In genomic region chr19:1508507-1508856, GRCh38 we compare ENCODE assay signal across 11 cellular contexts. TPM values are rescaled to one million over a fixed set of nuclear protein-coding genes. Genes with fewer than 3 reads are reported as not detected.
DNase-seq lines count a peak whose midpoint lies in the region; ATAC-seq and TF ChIP-seq lines count a peak whose summit lies in the region.
"Had no signal": no experiment of that assay in that cellular context is flagged by ENCODE, and none has a peak within 500 bp of the region (broad histone marks: within the 10 kb centered on the region; RNA-seq: fewer than 3 reads in every experiment).

No MANE protein-coding gene starts in this region.

- TF ChIP-seq CTCF in AG04449 (IDR thresholded peaks at IDR 0.05; ENCODE audit: insufficient read depth, low read length, missing control alignments), result no peak
- TF ChIP-seq CTCF in endodermal cell (conservative IDR thresholded peaks at IDR 0.05), result no peak
- no peak for TF ChIP-seq CTCF in neural cell (IDR thresholded peaks at IDR 0.05; ENCODE audit: poor library complexity, severe bottlenecking)
- TF ChIP-seq CTCF in thyroid gland (IDR thresholded peaks at IDR 0.05), result no peak

- DNase-seq in AG04449 (ENCODE audit: low read depth, low spot score) (no peak), NT2/D1 (ENCODE audit: low read depth, low spot score) (no peak), endodermal cell (no peak), SHP77 (lab: John Stamatoyannopoulos, UW) (no peak), thyroid gland (no peak), NCI-H510A (lab: John Stamatoyannopoulos, UW) (no peak)
- DNase-seq: Calu3 had no signal

- peak overlapping the region; percentile 75 for H3K4me3 Mint-ChIP-seq in endodermal cell

- peaks cover 59% of the 10 kb centered on the region for H3K27me3 Mint-ChIP-seq in endodermal cell (ENCODE audit: insufficient read depth)

- no peak overlapping the region for H3K27ac Mint-ChIP-seq in endodermal cell

- CTCF ChIA-PET in AG04449 (lab: Yijun Ruan, JAX), result interaction anchor here (1.1 kb wide), 2 partner anchors 10 to 38 kb away, joined by 3 read pairs; no protein-coding TSS in a partner anchor

- H3F3A ChIP-seq in neural cell (ENCODE audit: insufficient read depth, low read length, poor library complexity, severe bottlenecking), result no peaks in the 10 kb centered on the region

- H3K4me1 ChIP-seq in NT2/D1 (ENCODE audit: insufficient read depth, insufficient read length), result peaks cover 18% of the 10 kb centered on the region
- peaks cover 7% of the 10 kb centered on the region for H3K4me1 ChIP-seq in endodermal cell (ENCODE audit: control insufficient read depth, insufficient read depth, low read length)
- H3K4me1 ChIP-seq in thyroid gland, result peaks cover 1 to 21% of the 10 kb centered on the region in 2 donors

- H3K9me2 ChIP-seq in neural cell (ENCODE audit: insufficient read depth, low read length), result no peaks in the 10 kb centered on the region

- POLR2A ChIA-PET in AG04449 (lab: Yijun Ruan, JAX), result interaction anchor here (0.6 to 1.0 kb wide), 2 partner anchors 9 to 1440 kb away, joined by 3 to 5 read pairs; no protein-coding TSS in a partner anchor

- H2AFZ ChIP-seq in neural cell (ENCODE audit: low read depth, low read length), result peak overlapping the region; percentile 18

- intact Hi-C loops in thyroid gland (cut with DNase I), result no loop called here

- peak overlapping the region; percentile 48 for H3K4me3 ChIP-seq in AG04449 (ENCODE audit: low read depth, low read length)
- peak overlapping the region; percentile 42 for H3K4me3 ChIP-seq in NT2/D1 (ENCODE audit: insufficient read length, low read depth)
- H3K4me3 ChIP-seq in endodermal cell (ENCODE audit: low read length), result peak overlapping the region; percentile 72
- H3K4me3 ChIP-seq in neural cell (ENCODE audit: low read length), result peak overlapping the region; percentile 73
- peak overlapping the region in 1 of 3 donors; percentile 34 for H3K4me3 ChIP-seq in thyroid gland (replicated peaks in 1 of 3)

- peaks cover 6% of the 10 kb centered on the region for H3K36me3 ChIP-seq in NT2/D1 (ENCODE audit: insufficient read depth, insufficient read length, low read length)
- H3K36me3 ChIP-seq in endodermal cell (ENCODE audit: control insufficient read depth, insufficient read depth, low read length), result no peaks in the 10 kb centered on the region
- H3K36me3 ChIP-seq in neural cell (ENCODE audit: insufficient read depth, low read length), result no peaks in the 10 kb centered on the region
- no peaks in the 10 kb centered on the region for H3K36me3 ChIP-seq in thyroid gland
- H3K36me3 ChIP-seq: MG63 had no signal

- H4K20me1 ChIP-seq in neural cell (ENCODE audit: insufficient read depth), result no peaks in the 10 kb centered on the region

- H3K27ac ChIP-seq in endodermal cell (ENCODE audit: low read depth, low read length) (no peak overlapping the region), neural cell (ENCODE audit: low read length) (peak overlapping the region; percentile 95), thyroid gland (no peak overlapping the region)

- no peak for TF ChIP-seq RAD21 in neural cell (conservative IDR thresholded peaks at IDR 0.05)

- 34 to 48% methylated on average over 9 to 12 of the region's 12 CpGs for WGBS in endodermal cell (ENCODE audit: insufficient coverage in 1 of 2, insufficient read length in 1 of 2), 2 experiments
- WGBS in thyroid gland, 2 donors, result 31 to 64% methylated on average over 4 to 12 of the region's 12 CpGs

- no peak for ATAC-seq in HG02642 (IDR thresholded peaks at IDR 0.05; ENCODE audit: poor library complexity, unreplicated experiment)

- H3K27me3 ChIP-seq in NT2/D1 (ENCODE audit: insufficient read depth, insufficient read length) (peaks cover 9% of the 10 kb centered on the region), endodermal cell (ENCODE audit: control insufficient read depth, insufficient read depth, low read length, poor library complexity, severe bottlenecking) (peaks cover 34% of the 10 kb centered on the region), neural cell (ENCODE audit: insufficient read depth, low read depth, low read length) (peaks cover 19% of the 10 kb centered on the region), thyroid gland (peaks cover 7% of the 10 kb centered on the region)
- H3K27me3 ChIP-seq: MG63 had no signal

- no peak for TF ChIP-seq EP300 in neural cell (conservative IDR thresholded peaks at IDR 0.05; ENCODE audit: poor library complexity, severe bottlenecking)

- H3K9me3 ChIP-seq in NT2/D1 (ENCODE audit: insufficient read depth, low read length) (no peaks in the 10 kb centered on the region), endodermal cell (ENCODE audit: control insufficient read depth, low read length) (no peaks in the 10 kb centered on the region), neural cell (ENCODE audit: low read length) (no peaks in the 10 kb centered on the region), thyroid gland (no peaks in the 10 kb centered on the region)
- H3K9me3 ChIP-seq: MG63 had no signal

- no peak for TF ChIP-seq POLR2A in thyroid gland (IDR thresholded peaks at IDR 0.05)

- H3K9ac ChIP-seq in NT2/D1 (ENCODE audit: insufficient read length, low read depth), result peak overlapping the region; percentile 57
- H3K9ac ChIP-seq in endodermal cell (ENCODE audit: extremely low read depth, low read length, poor library complexity, severe bottlenecking), result no peak overlapping the region
- peak overlapping the region; percentile 86 for H3K9ac ChIP-seq in neural cell (ENCODE audit: low read length)

- no peak overlapping the region for H3K4me2 ChIP-seq in neural cell (ENCODE audit: low read length)

- H3K36me3 Mint-ChIP-seq in endodermal cell (ENCODE audit: low read depth), result peaks cover 5% of the 10 kb centered on the region

- no peaks in the 10 kb centered on the region for H3K79me2 ChIP-seq in neural cell (replicated peaks; ENCODE audit: insufficient read depth, low read length)

- H3K4me1 Mint-ChIP-seq in endodermal cell, result peaks cover 3% of the 10 kb centered on the region

- peaks cover 5% of the 10 kb centered on the region for H3K9me3 Mint-ChIP-seq in endodermal cell

TF ChIP-seq in neural cell, 6 proteins besides CTCF, POLR2A, EP300 and RAD21:
- TF ChIP-seq MXI1 (conservative IDR thresholded peaks at IDR 0.05; ENCODE audit: poor library complexity, severe bottlenecking), result no peak
- TF ChIP-seq POLR2AphosphoS5 (IDR thresholded peaks at IDR 0.05), result no peak
- no peak for TF ChIP-seq SMC3 (conservative IDR thresholded peaks at IDR 0.05; ENCODE audit: poor library complexity)
- no peak for TF ChIP-seq REST (IDR thresholded peaks at IDR 0.05; ENCODE audit: borderline replicate concordance)
- no peak for TF ChIP-seq EZH2 (IDR thresholded peaks at IDR 0.05; ENCODE audit: borderline replicate concordance, insufficient read depth, low read length, poor library complexity, severe bottlenecking)
- no peak for TF ChIP-seq TAF1 (IDR thresholded peaks at IDR 0.05; ENCODE audit: low read depth)

RNA-seq across cellular contexts. Expression of gene ADAMTSL5, which starts 4.3 kb away (rescaled TPM):
- total RNA-seq in endodermal cell, result 1 to 10 TPM; 4.1 to 4.8 TPM
- polyA plus RNA-seq in endodermal cell (2013, experiment 1 of 2), result 1.2 TPM
- 0.75 TPM for polyA plus RNA-seq in endodermal cell (2013, experiment 2 of 2)
- polyA plus RNA-seq in neural cell, result not detected in 2 replicates
- not detected in 2 replicates for polyA minus RNA-seq in neural cell
- total RNA-seq in thyroid gland, result 1 to 10 TPM in 2 of 4 donors, under 1 TPM in 2; 0.27 to 5.1 (median 2.5) TPM

RNA-seq across cellular contexts. Expression of gene PLK5, which starts 15.4 kb away (rescaled TPM):
- total RNA-seq in endodermal cell (under 1 TPM in 1 of 2 donors, not detected in 1; 0.48 TPM), thyroid gland (not detected)
- 0.32 TPM for polyA plus RNA-seq in endodermal cell (2013, experiment 1 of 2)
- polyA plus RNA-seq in endodermal cell (2013, experiment 2 of 2), result not detected
- 3.6 and 7.1 TPM in 2 replicates for polyA plus RNA-seq in neural cell
- 0.81 and 1.2 TPM in 2 replicates for polyA minus RNA-seq in neural cell
- total RNA-seq: Calu3, SK-MEL-5 had no signal

RNA-seq across cellular contexts. Expression of gene REEP6, which starts 17.5 kb away (rescaled TPM):
- 10 to 100 TPM; 24.7 to 49.4 TPM for total RNA-seq in endodermal cell
- polyA plus RNA-seq in endodermal cell (2013, experiment 1 of 2), result 13.9 TPM
- 13.0 TPM for polyA plus RNA-seq in endodermal cell (2013, experiment 2 of 2)
- 10.7 and 17.0 TPM in 2 replicates for polyA plus RNA-seq in neural cell
- polyA minus RNA-seq in neural cell, result 6.6 and 8.5 TPM in 2 replicates
- 1 to 10 TPM; 4.2 to 8.5 (median 5.9) TPM for total RNA-seq in thyroid gland

RNA-seq across cellular contexts. Expression of gene PCSK4, which starts 18.3 kb away (rescaled TPM):
- total RNA-seq in endodermal cell (10 to 100 TPM; 25.2 to 31.6 TPM), thyroid gland (10 to 100 TPM in 1 of 4 donors, 1 to 10 TPM in 3; 2.8 to 10.4 (median 6.3) TPM)
- 15.2 TPM for polyA plus RNA-seq in endodermal cell (2013, experiment 1 of 2)
- polyA plus RNA-seq in endodermal cell (2013, experiment 2 of 2), result 12.1 TPM
- polyA plus RNA-seq in neural cell, result 11.8 and 24.1 TPM in 2 replicates
- 6.1 and 6.8 TPM in 2 replicates for polyA minus RNA-seq in neural cell

RNA-seq across cellular contexts. Expression of gene C19orf25, which starts 29.5 kb away (rescaled TPM):
- total RNA-seq in endodermal cell, result 10 to 100 TPM; 40.0 to 51.1 TPM
- polyA plus RNA-seq in endodermal cell (2013, experiment 1 of 2), result 29.8 TPM
- 25.4 TPM for polyA plus RNA-seq in endodermal cell (2013, experiment 2 of 2)
- 80.2 and 108 TPM in 2 replicates for polyA plus RNA-seq in neural cell
- polyA minus RNA-seq in neural cell, result 33.8 and 39.9 TPM in 2 replicates
- 10 to 100 TPM; 47.0 to 64.9 (median 56.5) TPM for total RNA-seq in thyroid gland
